ENCODE assay signal across 8 cellular contexts in genomic region chr16:4273858-4274291, GRCh38. TPM values are rescaled to one million over a fixed set of nuclear protein-coding genes. Genes with fewer than 3 reads are reported as not detected.
DNase-seq lines count a peak whose midpoint lies in the region; ATAC-seq and TF ChIP-seq lines count a peak whose summit lies in the region.

No MANE protein-coding gene starts in this region.

- no peaks in the 10 kb centered on the region for H3K4me1 ChIP-seq in iPS-20b (ENCODE audit: insufficient read depth, low read length)

- DNase-seq in Calu3 (peak; percentile 89), SK-MEL-5 (ENCODE audit: low read depth, low spot score) (peak; percentile 40), astrocyte of the spinal cord (ENCODE audit: low read depth, low spot score) (no peak), NCI-H524 (lab: John Stamatoyannopoulos, UW) (no peak)
- DNase-seq in stimulated activated CD4-positive, alpha-beta T cell treated with anti-CD3 and anti-CD28 coated beads, Interleukin-15, amount 100 ng/mL, for 24 hours, result peak; percentile 73

- in situ Hi-C loops in SK-MEL-5 (cut with HindIII; ENCODE audit: low pct_unique_long_range_greater_than_20kb, low sequenced_read_pairs), result no loop called here
- in situ Hi-C loops in astrocyte of the spinal cord (cut with HindIII; ENCODE audit: low sequenced_read_pairs), result no loop called here

- no peak for TF ChIP-seq CTCF in Calu3 (IDR thresholded peaks at IDR 0.05; ENCODE audit: unreplicated experiment)
- peak; percentile 39 for TF ChIP-seq CTCF in astrocyte of the spinal cord (IDR thresholded peaks at IDR 0.05; ENCODE audit: low read depth, low read length)

- peak overlapping the region; percentile 83 for H3K27ac ChIP-seq in iPS-20b (ENCODE audit: low read length)

- peaks cover 41% of the 10 kb centered on the region for H3K36me3 Mint-ChIP-seq in Calu3 (ENCODE audit: insufficient read depth, unreplicated experiment)

- H3K27ac Mint-ChIP-seq in Calu3 (ENCODE audit: unreplicated experiment), result peak overlapping the region; percentile 92

- no peaks in the 10 kb centered on the region for H3K27me3 ChIP-seq in iPS-20b (ENCODE audit: insufficient read depth, low read length)

- ATAC-seq in HG02763 (IDR thresholded peaks at IDR 0.05; ENCODE audit: unreplicated experiment) (peak; percentile 6), HG02870 (IDR thresholded peaks at IDR 0.05; ENCODE audit: unreplicated experiment) (no peak)

- H3K4me1 Mint-ChIP-seq in Calu3 (ENCODE audit: low read depth, unreplicated experiment), result no peaks in the 10 kb centered on the region

- peak overlapping the region; percentile 88; the same call in 1 of the 2 replicates for H3K9ac ChIP-seq in iPS-20b (ENCODE audit: low read depth, low read length)

- H3K36me3 ChIP-seq in iPS-20b (ENCODE audit: insufficient read depth, low read depth, low read length), result no peaks in the 10 kb centered on the region

- H3K4me3 ChIP-seq in astrocyte of the spinal cord (ENCODE audit: low read depth, low read length) (peak overlapping the region; percentile 72), iPS-20b (ENCODE audit: low read length) (peak overlapping the region; percentile 65)

- H3K27me3 Mint-ChIP-seq in Calu3 (ENCODE audit: unreplicated experiment), result no peaks in the 10 kb centered on the region

- no TSS peak for BruUV-seq in Calu3 (replicated peaks; lab: Mats Ljungman, UMichigan)

- no peaks in the 10 kb centered on the region for H3K9me3 Mint-ChIP-seq in Calu3 (ENCODE audit: low read depth, unreplicated experiment)

- intact Hi-C loops in Calu3 (cut with micrococcal nuclease; ENCODE audit: unreplicated experiment), result no loop called here

- CTCF ChIA-PET in Calu3 (lab: Charles Lee), result interaction anchor here (0.7 to 3.5 kb wide), 15 partner anchors 10 to 1101 kb away, joined by 3 to 41 read pairs (median 6); no protein-coding TSS in a partner anchor

- peak overlapping the region; percentile 83 for H3K4me3 Mint-ChIP-seq in Calu3 (ENCODE audit: low read depth, unreplicated experiment)

- no peaks in the 10 kb centered on the region for H3K9me3 ChIP-seq in iPS-20b (ENCODE audit: insufficient read depth, low read depth, low read length)

RNA-seq across cellular contexts. Expression of gene TFAP4, which starts 1.1 kb away (rescaled TPM):
- total RNA-seq in Calu3 (2022), result 31.4 and 31.9 TPM in 2 replicates
- total RNA-seq in SK-MEL-5 (2014; rRNA removed; shearing (Covaris generic)), result 14.8 and 20.5 TPM in 2 replicates
- polyA plus RNA-seq in SK-MEL-5 (2015; cell fraction: cytosol; rRNA removed), result 17.7 and 19.2 TPM in 2 replicates
- polyA plus RNA-seq in SK-MEL-5 (2015; cell fraction: nucleus; rRNA removed), result 26.3 and 36.2 TPM in 2 replicates

RNA-seq across cellular contexts. Expression of gene SRL, which starts 32.0 kb away (rescaled TPM):
- total RNA-seq in Calu3 (2022), result 0.12 TPM in 1 of 2 replicates, not detected in the other
- not detected in 2 replicates for total RNA-seq in SK-MEL-5 (2014; rRNA removed; shearing (Covaris generic))
- polyA plus RNA-seq in SK-MEL-5 (2015; cell fraction: cytosol; rRNA removed), result not detected in 2 replicates
- not detected in 2 replicates for polyA plus RNA-seq in SK-MEL-5 (2015; cell fraction: nucleus; rRNA removed)

RNA-seq across cellular contexts. Expression of gene GLIS2, which starts 42.0 kb away (rescaled TPM):
- 22.1 and 24.5 TPM in 2 replicates for total RNA-seq in Calu3 (2022)
- 0.18 TPM in 1 of 2 replicates, not detected in the other for total RNA-seq in SK-MEL-5 (2014; rRNA removed; shearing (Covaris generic))
- 2.4 and 2.8 TPM in 2 replicates for polyA plus RNA-seq in SK-MEL-5 (2015; cell fraction: cytosol; rRNA removed)
- polyA plus RNA-seq in SK-MEL-5 (2015; cell fraction: nucleus; rRNA removed), result 0.53 and 1.2 TPM in 2 replicates

Comparison
In these comparisons a context has a peak if more than half of its experiments do, and no peak if none do; other contexts are left out.
1. DNase-seq: peak in Calu3 (single experiment), SK-MEL-5 (single experiment) and stimulated activated CD4-positive, alpha-beta T cell treated with anti-CD3 and anti-CD28 coated beads, Interleukin-15, amount 100 ng/mL, for 24 hours (single experiment); none in astrocyte of the spinal cord (single experiment) and NCI-H524 (0 of 2).
2. RNA of gene GLIS2, which starts 42.0 kb away (total RNA-seq): 22.1 to 24.5 TPM in Calu3; 0.18 TPM in SK-MEL-5; every median in the first group is over 10 times any median in the second.